ENCODE assay signal across 30 cellular contexts in genomic region chr7:2055956-2056355, GRCh38.
"Had no signal": no experiment of that assay in that cellular context is flagged by ENCODE, and none has a peak within 500 bp of the region (broad histone marks: within the 10 kb centered on the region; RNA-seq: fewer than 3 reads in every experiment).

No MANE protein-coding gene starts in this region.

- H3K9me3 ChIP-seq: adrenal gland, ascending aorta, pancreas, prostate gland, suprapubic skin, tibial artery, upper lobe of right lung had no signal

- H3K36me3 ChIP-seq: adrenal gland, ascending aorta, cardiac muscle cell, pancreas, prostate gland, suprapubic skin had no signal

- H3K27me3 ChIP-seq: adrenal gland, ascending aorta, cardiac muscle cell, gastroesophageal sphincter, pancreas, suprapubic skin, tibial artery, upper lobe of right lung had no signal

- H3K4me1 ChIP-seq: adrenal gland, ascending aorta, gastroesophageal sphincter, pancreas, prostate gland, tibial artery, upper lobe of right lung had no signal

- H3K27me3 Mint-ChIP-seq: memory B cell had no signal

- ATAC-seq: activated naive CD4-positive, alpha-beta T cell treated with anti-CD3 and anti-CD28 coated beads, Interleukin-2, amount 50 U/mL, for 72 hours; activated T-cell treated with anti-CD3 and anti-CD28 coated beads, Interleukin-2, amount 50 U/mL, for 72 hours; gastroesophageal sphincter; left colon; natural killer cell treated with Interleukin-12 subunit alpha and Interleukin-12 subunit beta and Interleukin-15 and Interleukin-18, amount 100 ng/mL, for 72 hours; pancreas; sciatic nerve; upper lobe of right lung had no signal

- H3K27ac ChIP-seq: adrenal gland, ascending aorta, cardiac muscle cell, gastroesophageal sphincter, pancreas, prostate gland, skin epidermis, suprapubic skin, tibial artery, upper lobe of right lung had no signal

- H3K4me3 ChIP-seq: adrenal gland, ascending aorta, cardiac muscle cell, gastroesophageal sphincter, pancreas, prostate gland, skin epidermis, suprapubic skin, tibial artery, upper lobe of right lung had no signal

- H3K27ac Mint-ChIP-seq: activated naive CD4-positive, alpha-beta T cell treated with anti-CD3 and anti-CD28 coated beads, Interleukin-2, amount 50 U/mL, for 72 hours; activated T-cell treated with anti-CD3 and anti-CD28 coated beads, Interleukin-2, amount 50 U/mL, for 72 hours; immature natural killer cell; memory B cell; natural killer cell treated with Interleukin-12 subunit alpha and Interleukin-12 subunit beta and Interleukin-15 and Interleukin-18, amount 100 ng/mL, for 72 hours had no signal

- DNase-seq: activated CD4-positive, alpha-beta T cell treated with anti-CD3 and anti-CD28 coated beads for 1 hour; activated naive CD4-positive, alpha-beta T cell; activated T-cell treated with anti-CD3 and anti-CD28 coated beads for 4 hours; activated T-cell treated with anti-CD3 and anti-CD28 coated beads, Interleukin-2, amount 50 U/mL, for 72 hours; adrenal gland; cortex of kidney; head of caudate nucleus; hypothalamus; immature natural killer cell; kidney; left colon; retina; stimulated activated CD4-positive, alpha-beta T cell treated with anti-CD3 and anti-CD28 coated beads, Interleukin-12 subunit alpha, Interleukin-12 subunit beta, amount 100 ng/mL, for 4 hours; stimulated activated CD4-positive, alpha-beta T cell treated with anti-CD3 and anti-CD28 coated beads, Interleukin-4, amount 100 ng/mL, for 1 hour; stimulated activated naive CD4-positive, alpha-beta T cell; T-helper 2 cell; tibial artery; upper lobe of right lung had no signal

- H3K4me3 Mint-ChIP-seq: activated T-cell treated with anti-CD3 and anti-CD28 coated beads, Interleukin-2, amount 50 U/mL, for 72 hours; brain; immature natural killer cell; memory B cell; natural killer cell treated with Interleukin-12 subunit alpha and Interleukin-12 subunit beta and Interleukin-15 and Interleukin-18, amount 100 ng/mL, for 72 hours had no signal
